ENCODE assay signal across 1 cellular context in the genomic region with DNA sequence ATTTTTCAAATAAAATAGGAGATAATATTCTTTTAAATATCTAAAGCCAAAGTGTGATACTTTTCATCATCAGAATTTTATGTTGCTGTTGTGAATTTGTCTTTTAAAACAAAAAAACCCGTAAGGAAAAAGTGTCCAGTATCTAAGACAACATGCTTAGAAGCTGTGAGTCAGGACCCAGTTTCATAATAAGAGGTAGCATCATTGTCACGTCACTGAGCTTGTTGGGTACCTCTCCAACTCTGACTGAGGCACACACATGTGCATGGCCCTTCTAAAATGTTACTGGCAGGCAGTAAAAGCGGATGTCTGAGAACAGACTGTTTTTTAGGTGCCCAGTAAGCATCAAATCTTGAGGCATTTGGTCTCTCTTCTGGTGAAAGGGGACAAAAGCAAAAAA.
TF ChIP-seq lines count a peak whose summit lies in the region.

No MANE protein-coding gene starts in this region.

TF ChIP-seq in SK-N-SH treated with all-trans-retinoic acid at 6 μM for 48 hours, 23 proteins besides CTCF, POLR2A, EP300 and RAD21 (continued from another document):
- TF ChIP-seq ZC3H10 (CRISPR knock-in tag; IDR thresholded peaks at IDR 0.05) (no peak), ZNF565 (CRISPR knock-in tag; conservative IDR thresholded peaks at IDR 0.05; ENCODE audit: low read depth) (no peak), ISL1 (CRISPR knock-in tag; IDR thresholded peaks at IDR 0.05) (no peak), OSR1 (CRISPR knock-in tag; IDR thresholded peaks at IDR 0.05) (no peak), ZFP3 (CRISPR knock-in tag; IDR thresholded peaks at IDR 0.05) (no peak), SNAI2 (CRISPR knock-in tag; IDR thresholded peaks at IDR 0.05) (no peak), ESRRG (CRISPR knock-in tag; IDR thresholded peaks at IDR 0.05) (no peak), RARB (CRISPR knock-in tag; IDR thresholded peaks at IDR 0.05) (no peak), ZFP30 (CRISPR knock-in tag; IDR thresholded peaks at IDR 0.05) (no peak), PPARA (CRISPR knock-in tag; IDR thresholded peaks at IDR 0.05; ENCODE audit: borderline replicate concordance) (no peak), ZNF8 (CRISPR knock-in tag; IDR thresholded peaks at IDR 0.05) (no peak), TCF4 (CRISPR knock-in tag; IDR thresholded peaks at IDR 0.05; ENCODE audit: borderline replicate concordance) (no peak)
- TF ChIP-seq, protein P1, sequence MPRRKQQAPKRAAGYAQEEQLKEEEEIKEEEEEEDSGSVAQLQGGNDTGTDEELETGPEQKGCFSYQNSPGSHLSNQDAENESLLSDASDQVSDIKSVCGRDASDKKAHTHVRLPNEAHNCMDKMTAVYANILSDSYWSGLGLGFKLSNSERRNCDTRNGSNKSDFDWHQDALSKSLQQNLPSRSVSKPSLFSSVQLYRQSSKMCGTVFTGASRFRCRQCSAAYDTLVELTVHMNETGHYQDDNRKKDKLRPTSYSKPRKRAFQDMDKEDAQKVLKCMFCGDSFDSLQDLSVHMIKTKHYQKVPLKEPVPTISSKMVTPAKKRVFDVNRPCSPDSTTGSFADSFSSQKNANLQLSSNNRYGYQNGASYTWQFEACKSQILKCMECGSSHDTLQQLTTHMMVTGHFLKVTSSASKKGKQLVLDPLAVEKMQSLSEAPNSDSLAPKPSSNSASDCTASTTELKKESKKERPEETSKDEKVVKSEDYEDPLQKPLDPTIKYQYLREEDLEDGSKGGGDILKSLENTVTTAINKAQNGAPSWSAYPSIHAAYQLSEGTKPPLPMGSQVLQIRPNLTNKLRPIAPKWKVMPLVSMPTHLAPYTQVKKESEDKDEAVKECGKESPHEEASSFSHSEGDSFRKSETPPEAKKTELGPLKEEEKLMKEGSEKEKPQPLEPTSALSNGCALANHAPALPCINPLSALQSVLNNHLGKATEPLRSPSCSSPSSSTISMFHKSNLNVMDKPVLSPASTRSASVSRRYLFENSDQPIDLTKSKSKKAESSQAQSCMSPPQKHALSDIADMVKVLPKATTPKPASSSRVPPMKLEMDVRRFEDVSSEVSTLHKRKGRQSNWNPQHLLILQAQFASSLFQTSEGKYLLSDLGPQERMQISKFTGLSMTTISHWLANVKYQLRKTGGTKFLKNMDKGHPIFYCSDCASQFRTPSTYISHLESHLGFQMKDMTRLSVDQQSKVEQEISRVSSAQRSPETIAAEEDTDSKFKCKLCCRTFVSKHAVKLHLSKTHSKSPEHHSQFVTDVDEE (CRISPR knock-in tag; IDR thresholded peaks at IDR 0.05), result no peak
- TF ChIP-seq, protein P2, sequence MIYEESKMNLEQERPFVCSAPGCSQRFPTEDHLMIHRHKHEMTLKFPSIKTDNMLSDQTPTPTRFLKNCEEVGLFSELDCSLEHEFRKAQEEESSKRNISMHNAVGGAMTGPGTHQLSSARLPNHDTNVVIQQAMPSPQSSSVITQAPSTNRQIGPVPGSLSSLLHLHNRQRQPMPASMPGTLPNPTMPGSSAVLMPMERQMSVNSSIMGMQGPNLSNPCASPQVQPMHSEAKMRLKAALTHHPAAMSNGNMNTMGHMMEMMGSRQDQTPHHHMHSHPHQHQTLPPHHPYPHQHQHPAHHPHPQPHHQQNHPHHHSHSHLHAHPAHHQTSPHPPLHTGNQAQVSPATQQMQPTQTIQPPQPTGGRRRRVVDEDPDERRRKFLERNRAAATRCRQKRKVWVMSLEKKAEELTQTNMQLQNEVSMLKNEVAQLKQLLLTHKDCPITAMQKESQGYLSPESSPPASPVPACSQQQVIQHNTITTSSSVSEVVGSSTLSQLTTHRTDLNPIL (CRISPR knock-in tag; IDR thresholded peaks at IDR 0.05; ENCODE audit: low read depth), result no peak
- TF ChIP-seq, protein P3, sequence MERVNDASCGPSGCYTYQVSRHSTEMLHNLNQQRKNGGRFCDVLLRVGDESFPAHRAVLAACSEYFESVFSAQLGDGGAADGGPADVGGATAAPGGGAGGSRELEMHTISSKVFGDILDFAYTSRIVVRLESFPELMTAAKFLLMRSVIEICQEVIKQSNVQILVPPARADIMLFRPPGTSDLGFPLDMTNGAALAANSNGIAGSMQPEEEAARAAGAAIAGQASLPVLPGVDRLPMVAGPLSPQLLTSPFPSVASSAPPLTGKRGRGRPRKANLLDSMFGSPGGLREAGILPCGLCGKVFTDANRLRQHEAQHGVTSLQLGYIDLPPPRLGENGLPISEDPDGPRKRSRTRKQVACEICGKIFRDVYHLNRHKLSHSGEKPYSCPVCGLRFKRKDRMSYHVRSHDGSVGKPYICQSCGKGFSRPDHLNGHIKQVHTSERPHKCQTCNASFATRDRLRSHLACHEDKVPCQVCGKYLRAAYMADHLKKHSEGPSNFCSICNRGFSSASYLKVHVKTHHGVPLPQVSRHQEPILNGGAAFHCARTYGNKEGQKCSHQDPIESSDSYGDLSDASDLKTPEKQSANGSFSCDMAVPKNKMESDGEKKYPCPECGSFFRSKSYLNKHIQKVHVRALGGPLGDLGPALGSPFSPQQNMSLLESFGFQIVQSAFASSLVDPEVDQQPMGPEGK (CRISPR knock-in tag; IDR thresholded peaks at IDR 0.05; ENCODE audit: borderline replicate concordance), result no peak
